Comparison of ENCODE assay signal across 1 cellular context in genomic region chr1:229717774-229718173, GRCh38.
TF ChIP-seq lines count a peak whose summit lies in the region.

No MANE protein-coding gene starts in this region.

TF ChIP-seq in GM23338, 12 proteins besides CTCF, POLR2A, EP300 and RAD21 (continued from another document):
- no peak for TF ChIP-seq ZNF462 (CRISPR knock-in tag; IDR thresholded peaks at IDR 0.05)
